11 cellular contexts compared by ENCODE assay signal in the genomic region with DNA sequence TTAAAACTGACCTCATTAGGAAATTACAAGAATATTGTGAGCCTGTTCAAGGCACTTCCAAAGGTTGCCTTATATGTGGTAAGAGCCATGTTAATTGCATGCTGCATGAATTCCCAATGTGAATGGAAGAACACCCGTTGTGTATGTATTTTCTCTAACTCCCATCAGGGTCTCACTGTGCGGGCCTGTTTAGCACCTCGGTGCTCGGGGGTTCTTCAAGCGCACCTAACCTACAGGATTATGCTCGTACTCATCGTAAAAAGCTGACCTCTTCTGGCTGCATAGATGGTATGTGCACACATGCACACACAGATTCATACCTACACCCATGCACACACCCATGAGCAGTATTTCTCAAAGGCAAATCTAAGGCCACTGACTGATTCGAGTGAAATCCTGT.
"Had no signal": no experiment of that assay in that cellular context is flagged by ENCODE, and none has a peak within 500 bp of the region (broad histone marks: within the 10 kb centered on the region; RNA-seq: fewer than 3 reads in every experiment).

No MANE protein-coding gene starts in this region.

- H3K9me3 ChIP-seq: HAP-1 had no signal

- H3K4me1 Mint-ChIP-seq: GM23338, H9 had no signal

- H3K27ac ChIP-seq: GM23248 had no signal

- H3K36me3 ChIP-seq: HAP-1 had no signal

- H2AFZ ChIP-seq: GM23248, GM23338 had no signal

- H3K9me3 Mint-ChIP-seq: GM23338, H9, HFFc6 had no signal

- H3K4me3 ChIP-seq: GM23248, GM23338, HAP-1 had no signal

- H3K4me1 ChIP-seq: HAP-1 had no signal

- H3K9ac ChIP-seq: GM23248 had no signal

- DNase-seq: GM23248, GOT3, H7, H9, HCEC 1CT, HFFc6 had no signal

- ATAC-seq: GM23338, HCT116 had no signal

- H3K27ac Mint-ChIP-seq: GM23338, H9, HFFc6 had no signal

- H3K4me3 Mint-ChIP-seq: GM23338, H9, HFFc6 had no signal

- FAIRE-seq: H1, H54 had no signal

- H3K4me2 ChIP-seq: GM23338 had no signal
